8 cellular contexts compared by ENCODE assay signal in genomic region chr15:36579792-36580431, GRCh38. TPM values are rescaled to one million over a fixed set of nuclear protein-coding genes. Genes with fewer than 3 reads are reported as not detected.
A peak's percentile ranks its signal among the peaks of the same experiment; 100 is the strongest.
DNase-seq lines count a peak whose midpoint lies in the region; ATAC-seq and TF ChIP-seq lines count a peak whose summit lies in the region.

No MANE protein-coding gene starts in this region.

- DNase-seq in effector memory CD8-positive, alpha-beta T cell, result peak in 2 of 3 experiments; percentile 15 to 20
- DNase-seq in upper lobe of right lung (no peak), GM03348 (ENCODE audit: low spot score) (no peak)

- no peak for TF ChIP-seq CTCF in 22Rv1 (IDR thresholded peaks at IDR 0.05)
- TF ChIP-seq CTCF in upper lobe of right lung (IDR thresholded peaks at IDR 0.05), result no peak

- H3K27ac Mint-ChIP-seq in effector memory CD8-positive, alpha-beta T cell, result peak overlapping the region; percentile 90 to 91

- H3K36me3 Mint-ChIP-seq in effector memory CD8-positive, alpha-beta T cell (ENCODE audit: insufficient read depth), result peaks cover 4% of the 10 kb centered on the region

- H3K36me3 ChIP-seq in muscle layer of duodenum (ENCODE audit: control insufficient read depth in 1 of 2, insufficient read depth in 2 of 2, low read length in 2 of 2) (no peaks in the 10 kb centered on the region), upper lobe of right lung (no peaks in the 10 kb centered on the region)

- H3K27me3 Mint-ChIP-seq in effector memory CD8-positive, alpha-beta T cell, result no peaks in the 10 kb centered on the region

- peak overlapping the region; percentile 86 to 90 for H3K4me3 Mint-ChIP-seq in effector memory CD8-positive, alpha-beta T cell

- ATAC-seq in GM18517 (IDR thresholded peaks at IDR 0.05; ENCODE audit: unreplicated experiment), result peak; percentile 36
- ATAC-seq in HG03095 (IDR thresholded peaks at IDR 0.05; ENCODE audit: unreplicated experiment), result peak; percentile 24
- peak; percentile 66 for ATAC-seq in SK-N-SH treated with all-trans-retinoic acid at 6 μM for 48 hours
- ATAC-seq in effector memory CD8-positive, alpha-beta T cell (replicated peaks), result peak; percentile 30
- no peak for ATAC-seq in upper lobe of right lung

- H3K9me3 ChIP-seq in muscle layer of duodenum (ENCODE audit: control insufficient read depth in 1 of 2, low read length in 2 of 2) (no peaks in the 10 kb centered on the region), upper lobe of right lung (no peaks in the 10 kb centered on the region)

- H3K4me3 ChIP-seq in muscle layer of duodenum (ENCODE audit: low read depth in 1 of 2, low read length in 2 of 2) (peak overlapping the region; percentile 80 to 92), upper lobe of right lung (peak overlapping the region; percentile 67)

- H3K9me3 Mint-ChIP-seq in effector memory CD8-positive, alpha-beta T cell, result no peaks in the 10 kb centered on the region

- peaks cover 7 to 14% of the 10 kb centered on the region in 2 donors for H3K4me1 Mint-ChIP-seq in effector memory CD8-positive, alpha-beta T cell (ENCODE audit: low read depth in 2 of 2)

- H3K4me1 ChIP-seq in muscle layer of duodenum (ENCODE audit: control insufficient read depth in 1 of 2, insufficient read depth in 2 of 2, low read length in 2 of 2), result peaks cover 0 to 28% of the 10 kb centered on the region in 2 donors
- H3K4me1 ChIP-seq in upper lobe of right lung, result no peaks in the 10 kb centered on the region

- H3K27ac ChIP-seq in 22Rv1 (peak overlapping the region; percentile 71), muscle layer of duodenum (ENCODE audit: low read length) (peak overlapping the region; percentile 75), upper lobe of right lung (peak overlapping the region; percentile 91)

- intact Hi-C loops in upper lobe of right lung (cut with DNase I), result no loop called here

- H3K27me3 ChIP-seq in muscle layer of duodenum (ENCODE audit: low read depth, low read length) (no peaks in the 10 kb centered on the region), upper lobe of right lung (no peaks in the 10 kb centered on the region)

TF ChIP-seq in SK-N-SH treated with all-trans-retinoic acid at 6 μM for 48 hours, 23 proteins besides CTCF, POLR2A, EP300 and RAD21:
- TF ChIP-seq TOX (CRISPR knock-in tag; IDR thresholded peaks at IDR 0.05; ENCODE audit: borderline replicate concordance), result no peak

RNA-seq across cellular contexts. Expression of gene CDIN1, which starts 0.5 kb away (rescaled TPM):
- total RNA-seq in upper lobe of right lung, result 5.4 TPM

Comparison
In these comparisons a context has a peak if more than half of its experiments do, and no peak if none do; other contexts are left out.
1. DNase-seq: peak in effector memory CD8-positive, alpha-beta T cell (2 of 3); none in upper lobe of right lung (single experiment) and GM03348 (single experiment).
2. Peak in every context shown above with its lines, with median percentiles within 50 percentile points of each other: H3K27ac ChIP-seq.